ENCODE assay signal across 8 cellular contexts in genomic region chr1:6785721-6786505, GRCh38.
DNase-seq lines count a peak whose midpoint lies in the region; ATAC-seq, FAIRE-seq and TF ChIP-seq lines count a peak whose summit lies in the region.

No MANE protein-coding gene starts in this region.

- FAIRE-seq in H54 (lab: Jason Lieb, UNC) = no peak

- no peak for TF ChIP-seq POLR2A in H54 (IDR thresholded peaks at IDR 0.05; ENCODE audit: low read depth, low read length)

- DNase-seq in D341Med (ENCODE audit: low spot score) (peak; percentile 81), T-helper 9 cell (peak; percentile 41), kidney tubule cell (ENCODE audit: low spot score) (peak; percentile 51), H54 (ENCODE audit: insufficient read length, low spot score) (no peak)
- peak; percentile 15 for DNase-seq in central memory CD4-positive, alpha-beta T cell
- peak; percentile 14 to 31 for DNase-seq in stimulated activated CD4-positive, alpha-beta T cell treated with anti-CD3 and anti-CD28 coated beads, Interleukin-2, amount 100 ng/mL, for 48 hours

- peak; percentile 7 for ATAC-seq in HG02840 (IDR thresholded peaks at IDR 0.05; ENCODE audit: low FRiP score, unreplicated experiment)
- ATAC-seq in GM18858 (IDR thresholded peaks at IDR 0.05; ENCODE audit: unreplicated experiment) = no peak
